In the genomic region with DNA sequence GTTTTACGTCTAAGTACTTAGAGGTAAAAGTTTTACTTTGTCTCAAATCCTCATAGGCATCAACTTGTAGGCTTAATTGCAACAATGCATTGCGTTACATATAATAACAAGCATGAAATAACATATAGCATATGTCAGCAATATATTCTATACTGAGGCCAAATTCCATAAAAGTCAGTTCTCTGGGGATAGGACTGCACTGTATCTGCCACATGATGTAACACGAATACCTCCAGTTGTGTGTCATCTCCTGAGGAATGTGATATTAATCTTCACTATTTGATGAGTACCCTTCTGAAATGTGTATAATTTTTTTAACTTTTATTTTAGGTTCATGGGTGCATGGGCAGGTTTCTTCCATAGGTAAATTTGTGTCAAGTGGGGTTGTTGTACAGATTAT, we compare ENCODE assay signal across 22 cellular contexts.
DNase-seq lines count a peak whose midpoint lies in the region; ATAC-seq, FAIRE-seq and TF ChIP-seq lines count a peak whose summit lies in the region.
"Had no signal": no experiment of that assay in that cellular context is flagged by ENCODE, and none has a peak within 500 bp of the region (broad histone marks: within the 10 kb centered on the region; RNA-seq: fewer than 3 reads in every experiment).

No MANE protein-coding gene starts in this region.

- no peak overlapping the region for H3K27ac ChIP-seq in HepG2 (ENCODE audit: extremely low read length, insufficient read depth, low read length)
- no peak overlapping the region for H3K27ac ChIP-seq in right lobe of liver
- H3K27ac ChIP-seq in neural progenitor cell: no peak overlapping the region
- H3K27ac ChIP-seq: tibial artery had no signal

- BruUV-seq in HepG2 (replicated peaks; lab: Mats Ljungman, UMichigan): no TSS peak

- H2AFZ ChIP-seq in HepG2 (ENCODE audit: low read length) (no peak overlapping the region), neural progenitor cell (replicated peaks) (no peak overlapping the region)

- H4K20me1 ChIP-seq in HepG2 (ENCODE audit: insufficient read depth, low read length): no peaks in the 10 kb centered on the region
- no peaks in the 10 kb centered on the region for H4K20me1 ChIP-seq in neural progenitor cell (ENCODE audit: low read depth)

- no peaks in the 10 kb centered on the region for H3K4me1 ChIP-seq in HepG2 (ENCODE audit: insufficient read depth, low read length)
- H3K4me1 ChIP-seq in right lobe of liver: no peaks in the 10 kb centered on the region
- peaks cover 10% of the 10 kb centered on the region for H3K4me1 ChIP-seq in adipocyte (ENCODE audit: control insufficient read depth, insufficient read depth, low read length)
- H3K4me1 ChIP-seq in neural progenitor cell: no peaks in the 10 kb centered on the region

- CTCF ChIA-PET in HepG2 (lab: Yijun Ruan, JAX; ENCODE audit: low intra/inter-chr PET ratio, low total read pairs): no interaction called here

- H3K9me3 Mint-ChIP-seq in neural progenitor cell: no peaks in the 10 kb centered on the region
- H3K9me3 Mint-ChIP-seq: activated B cell treated with CpG ODN at 0.5 μM for 24 hours, nephron progenitor cell had no signal

- TF ChIP-seq RAD21 in HepG2 (CRISPR knock-in tag; IDR thresholded peaks at IDR 0.05): no peak

- TF ChIP-seq EP300 in HepG2 (IDR thresholded peaks at IDR 0.05; ENCODE audit: low read depth in 2 of 2, low read length in 2 of 2) (no peak), HepG2 (CRISPR knock-in tag; IDR thresholded peaks at IDR 0.05; ENCODE audit: borderline replicate concordance) (no peak)

- H3K27me3 ChIP-seq in HepG2 (ENCODE audit: control insufficient read depth in 1 of 2, insufficient read depth in 2 of 2, low read length in 2 of 2) (0 out of 5 replicates have a peak, but pooled peaks cover 0 to 1% of the 10 kb centered on the region in 2 experiments), right lobe of liver (no peaks in the 10 kb centered on the region), adipocyte (replicated peaks; ENCODE audit: control insufficient read depth, insufficient read depth, low read length) (no peaks in the 10 kb centered on the region), neural progenitor cell (no peaks in the 10 kb centered on the region)
- H3K27me3 ChIP-seq: tibial artery had no signal

- POLR2A ChIA-PET in HepG2 (lab: Yijun Ruan, JAX): no interaction called here

- no peak for TF ChIP-seq CTCF in HepG2 (CRISPR knock-in tag; IDR thresholded peaks at IDR 0.05)
- TF ChIP-seq CTCF in right lobe of liver (IDR thresholded peaks at IDR 0.05): no peak
- no peak for TF ChIP-seq CTCF in neural progenitor cell (IDR thresholded peaks at IDR 0.05)

- no peaks in the 10 kb centered on the region for H3F3A ChIP-seq in neural progenitor cell (ENCODE audit: low read depth)

- H3K27me3 Mint-ChIP-seq in neural progenitor cell (ENCODE audit: insufficient read depth, low read depth): no peaks in the 10 kb centered on the region

- no peak overlapping the region for H3K4me2 ChIP-seq in HepG2 (ENCODE audit: low read depth, low read length)
- no peak overlapping the region for H3K4me2 ChIP-seq in neural progenitor cell

- no peak for TF ChIP-seq POLR2A in HepG2 (IDR thresholded peaks at IDR 0.05; ENCODE audit: insufficient read depth in 1 of 2, low read depth in 2 of 2, low read length in 2 of 2)
- TF ChIP-seq POLR2A in right lobe of liver (IDR thresholded peaks at IDR 0.05): no peak

- in situ Hi-C loops in HepG2 (cut with HindIII; ENCODE audit: extremely low pct_ligation_motif_present, low pct_unique_long_range_greater_than_20kb): no loop called here

- H3K36me3 Mint-ChIP-seq in neural progenitor cell: no peaks in the 10 kb centered on the region
- H3K36me3 Mint-ChIP-seq: activated naive CD8-positive, alpha-beta T cell treated with anti-CD3 and anti-CD28 coated beads, Interleukin-2, amount 10 ng/mL, durations not matched to agents 7 days and 5 days; mesothelial cell of epicardium; stimulated activated naive B cell treated with anti-CD40 and anti-IgM and Interleukin-4, amounts not matched to agents 10 μg/mL and 1 μg/mL and 100 μg/mL, for 72 hours had no signal

- ATAC-seq in HepG2 (no peak), right lobe of liver (no peak), GM19328 (IDR thresholded peaks at IDR 0.05; ENCODE audit: unreplicated experiment) (no peak)
- ATAC-seq: activated CD8-positive, alpha-beta T cell treated with anti-CD3 and anti-CD28 coated beads, Interleukin-2, amount 10 ng/mL, durations not matched to agents 7 days and 5 days; stimulated activated naive B cell treated with anti-CD40 and anti-IgM and Interleukin-4, amounts not matched to agents 10 μg/mL and 1 μg/mL and 100 μg/mL, for 72 hours had no signal

- H3K9me3 ChIP-seq in HepG2 (ENCODE audit: low read length): no peaks in the 10 kb centered on the region
- no peaks in the 10 kb centered on the region for H3K9me3 ChIP-seq in right lobe of liver
- H3K9me3 ChIP-seq in adipocyte (ENCODE audit: control insufficient read depth, low read length): peaks cover 2% of the 10 kb centered on the region
- no peaks in the 10 kb centered on the region for H3K9me3 ChIP-seq in neural progenitor cell (ENCODE audit: low read depth)

- H3K79me2 ChIP-seq in HepG2 (ENCODE audit: insufficient read depth, low read length) (no peaks in the 10 kb centered on the region), neural progenitor cell (ENCODE audit: low read depth) (no peaks in the 10 kb centered on the region)

- intact Hi-C loops in HepG2 (cut with micrococcal nuclease; ENCODE audit: unreplicated experiment) (no loop called here), right lobe of liver (cut with DNase I) (no loop called here)

- no peak for FAIRE-seq in HepG2 (lab: Jason Lieb, UNC)
- FAIRE-seq: A204.1 had no signal

- H3K27ac Mint-ChIP-seq in neural progenitor cell: no peak overlapping the region
- H3K27ac Mint-ChIP-seq: activated B cell treated with CpG ODN at 0.5 μM for 24 hours; activated CD8-positive, alpha-beta T cell treated with anti-CD3 and anti-CD28 coated beads, Interleukin-2, amount 10 ng/mL, durations not matched to agents 7 days and 5 days; activated naive CD8-positive, alpha-beta T cell treated with anti-CD3 and anti-CD28 coated beads, Interleukin-2, amount 10 ng/mL, durations not matched to agents 7 days and 5 days; mesothelial cell of epicardium; nephron progenitor cell; stimulated activated naive B cell treated with anti-CD40 and anti-IgM and Interleukin-4, amounts not matched to agents 10 μg/mL and 1 μg/mL and 100 μg/mL, for 72 hours; T-helper 2 cell treated with Interferon-gamma antibody and Interleukin-4, amounts not matched to agents 5 μg/mL and 100 μg/mL, for 36 hours had no signal

- WGBS in HepG2 (ENCODE audit: low lambda C conversion rate): 9% methylated on average over 3 of the region's 3 CpGs
- WGBS in right lobe of liver (ENCODE audit: insufficient coverage, low coverage, low lambda C conversion rate, missing lambda C conversion rate): 78% methylated on average over 3 of the region's 3 CpGs

- no peaks in the 10 kb centered on the region for H3K4me1 Mint-ChIP-seq in neural progenitor cell
- H3K4me1 Mint-ChIP-seq: activated B cell treated with CpG ODN at 0.5 μM for 24 hours; activated naive CD8-positive, alpha-beta T cell treated with anti-CD3 and anti-CD28 coated beads, Interleukin-2, amount 10 ng/mL, durations not matched to agents 7 days and 5 days; stimulated activated naive B cell treated with anti-CD40 and anti-IgM and Interleukin-4, amounts not matched to agents 10 μg/mL and 1 μg/mL and 100 μg/mL, for 72 hours had no signal

- no peak overlapping the region for H3K9ac ChIP-seq in HepG2 (ENCODE audit: insufficient read depth, low read depth, low read length)
- H3K9ac ChIP-seq in adipocyte (ENCODE audit: low read length): no peak overlapping the region
- H3K9ac ChIP-seq in neural progenitor cell: no peak overlapping the region

- H3K4me3 ChIP-seq in HepG2 (replicated peaks in 1 of 3; ENCODE audit: insufficient read depth in 1 of 3, low read depth in 2 of 3, low read length in 3 of 3) (no peak overlapping the region), right lobe of liver (no peak overlapping the region), adipocyte (ENCODE audit: low read length) (no peak overlapping the region), neural progenitor cell (no peak overlapping the region)
- H3K4me3 ChIP-seq: tibial artery had no signal

- H3K36me3 ChIP-seq in HepG2 (replicated peaks in 1 of 2; ENCODE audit: control insufficient read depth in 1 of 2, insufficient read depth in 2 of 2, low read length in 2 of 2): no peaks in the 10 kb centered on the region
- no peaks in the 10 kb centered on the region for H3K36me3 ChIP-seq in right lobe of liver
- H3K36me3 ChIP-seq in adipocyte (ENCODE audit: control insufficient read depth, insufficient read depth, low read length, severe bottlenecking): no peaks in the 10 kb centered on the region
- no peaks in the 10 kb centered on the region for H3K36me3 ChIP-seq in neural progenitor cell
- H3K36me3 ChIP-seq: tibial artery had no signal

- H3K4me3 Mint-ChIP-seq in neural progenitor cell: no peak overlapping the region
- H3K4me3 Mint-ChIP-seq: activated B cell treated with CpG ODN at 0.5 μM for 24 hours; activated CD8-positive, alpha-beta T cell treated with anti-CD3 and anti-CD28 coated beads, Interleukin-2, amount 10 ng/mL, durations not matched to agents 7 days and 5 days; activated naive CD8-positive, alpha-beta T cell treated with anti-CD3 and anti-CD28 coated beads, Interleukin-2, amount 10 ng/mL, durations not matched to agents 7 days and 5 days; mesothelial cell of epicardium; nephron progenitor cell; stimulated activated naive B cell treated with anti-CD40 and anti-IgM and Interleukin-4, amounts not matched to agents 10 μg/mL and 1 μg/mL and 100 μg/mL, for 72 hours; T-helper 2 cell treated with Interferon-gamma antibody and Interleukin-4, amounts not matched to agents 5 μg/mL and 100 μg/mL, for 36 hours had no signal

- DNase-seq in HepG2 (ENCODE audit: low spot score): no peak
- DNase-seq in right lobe of liver: no peak
- DNase-seq in adipocyte (ENCODE audit: low read depth): peak; percentile 26
- peak; percentile 38 for DNase-seq in fibroblast of peridontal ligament (ENCODE audit: extremely low read depth)
- DNase-seq in neural progenitor cell (ENCODE audit: low spot score): no peak
- DNase-seq in COR-L47 (lab: John Stamatoyannopoulos, UW): no peak
- no peak for DNase-seq in LoVo (ENCODE audit: low spot score)
- DNase-seq: activated B cell treated with CpG ODN at 0.5 μM for 24 hours; activated CD8-positive, alpha-beta T cell treated with anti-CD3 and anti-CD28 coated beads, Interleukin-2, amount 10 ng/mL, durations not matched to agents 7 days and 5 days; activated naive CD8-positive, alpha-beta T cell treated with anti-CD3 and anti-CD28 coated beads, Interleukin-2, amount 10 ng/mL, durations not matched to agents 7 days and 5 days; DMS153; effector memory CD4-positive, alpha-beta T cell; hippocampal formation; NCI-H1930; NCI-H510A; nephron progenitor cell; stimulated activated naive B cell treated with anti-CD40 and anti-IgM and Interleukin-4, amounts not matched to agents 10 μg/mL and 1 μg/mL and 100 μg/mL, for 72 hours; tibial artery had no signal

TF ChIP-seq in HepG2, 621 proteins besides CTCF, POLR2A, EP300 and RAD21 (continues in another document):
- TF ChIP-seq SOX5 (CRISPR knock-in tag; IDR thresholded peaks at IDR 0.05; ENCODE audit: borderline replicate concordance) (no peak), MAFK (conservative IDR thresholded peaks at IDR 0.05 in 1 of 2, IDR thresholded peaks at IDR 0.05 in 1 of 2; ENCODE audit: low read length in 2 of 2) (peak; percentile 72 to 84), CREM (IDR thresholded peaks at IDR 0.05) (no peak), CREM (CRISPR knock-in tag; IDR thresholded peaks at IDR 0.05) (no peak)

Comparison
In these comparisons a context has a peak if more than half of its experiments do, and no peak if none do; other contexts are left out.
1. DNase-seq: peak in adipocyte (single experiment) and fibroblast of peridontal ligament (single experiment); none in HepG2 (single experiment), right lobe of liver (0 of 3), neural progenitor cell (single experiment), COR-L47 (single experiment) and LoVo (single experiment).